ENCODE assay signal across 8 cellular contexts in the genomic region with DNA sequence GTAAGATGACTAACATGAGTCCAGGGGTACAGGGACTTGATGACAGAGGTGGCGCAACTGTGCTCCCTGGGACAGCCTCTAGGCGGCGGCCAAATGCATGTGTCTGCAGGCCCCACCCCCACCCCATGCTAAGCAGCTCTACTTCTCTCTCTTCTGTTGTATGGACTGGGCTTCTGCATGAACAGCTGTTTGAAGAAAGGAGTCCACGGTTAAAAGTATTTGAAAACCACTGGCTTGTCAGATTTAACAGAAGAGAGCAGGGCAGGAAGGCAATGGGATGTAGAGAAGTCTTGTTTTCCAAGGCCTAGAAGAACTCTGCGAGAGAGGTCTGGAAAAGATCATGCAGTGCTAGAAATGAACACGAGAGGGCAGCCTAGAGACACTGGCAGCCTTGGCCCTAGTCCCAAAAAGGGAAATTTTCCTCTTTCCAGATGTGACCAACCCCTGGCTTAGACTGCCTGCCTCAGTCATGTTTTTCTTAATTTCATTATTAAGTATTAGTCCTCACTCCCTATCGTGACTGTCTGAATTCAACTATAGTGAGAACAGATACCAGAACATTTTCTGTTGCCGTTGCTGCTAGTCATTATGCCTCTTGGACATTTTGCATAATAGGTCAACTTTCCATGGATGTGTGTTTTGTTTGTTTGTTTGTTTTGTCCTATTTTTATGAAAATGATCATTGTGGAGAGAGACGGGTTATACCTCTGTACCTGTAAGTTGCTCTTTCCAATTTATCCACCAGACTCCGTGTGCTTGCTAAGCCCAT.
DNase-seq lines count a peak whose midpoint lies in the region; ATAC-seq, FAIRE-seq and TF ChIP-seq lines count a peak whose summit lies in the region.

No MANE protein-coding gene starts in this region.

- H3K4me1 Mint-ChIP-seq in activated CD4-positive, alpha-beta memory T cell treated with anti-CD3 and anti-CD28 coated beads for 36 hours (ENCODE audit: low read depth), result peaks cover 49% of the 10 kb centered on the region
- peaks cover 46% of the 10 kb centered on the region for H3K4me1 Mint-ChIP-seq in endothelial cell (ENCODE audit: unreplicated experiment)
- H3K4me1 Mint-ChIP-seq in naive B cell, result no peaks in the 10 kb centered on the region

- no peak overlapping the region for H3K27ac Mint-ChIP-seq in activated CD4-positive, alpha-beta memory T cell treated with anti-CD3 and anti-CD28 coated beads for 36 hours
- H3K27ac Mint-ChIP-seq in endothelial cell (ENCODE audit: unreplicated experiment) (no peak overlapping the region), naive B cell (peak overlapping the region in 3 of 6 donors; percentile 5 to 84 (median 12))

- H3K36me3 ChIP-seq in suprapubic skin, result no peaks in the 10 kb centered on the region

- no peak overlapping the region for H3K4me3 ChIP-seq in A549
- H3K4me3 ChIP-seq in suprapubic skin, result no peak overlapping the region

- POLR2A ChIA-PET in A549 (lab: Yijun Ruan, JAX), result no interaction called here
- POLR2A ChIA-PET in activated CD4-positive, alpha-beta memory T cell treated with anti-CD3 and anti-CD28 coated beads for 36 hours (lab: Charles Lee), result no interaction called here

- 47% methylated on average over 10 of the region's 10 CpGs for WGBS in A549 (ENCODE audit: missing lambda C conversion rate)
- WGBS in suprapubic skin, result 61% methylated on average over 10 of the region's 10 CpGs

- no peak overlapping the region for H3K4me2 ChIP-seq in A549

- H3K27me3 Mint-ChIP-seq in activated CD4-positive, alpha-beta memory T cell treated with anti-CD3 and anti-CD28 coated beads for 36 hours, result no peaks in the 10 kb centered on the region
- H3K27me3 Mint-ChIP-seq in endothelial cell (ENCODE audit: unreplicated experiment) (no peaks in the 10 kb centered on the region), naive B cell (peaks cover 0 to 4% (median under 1%) of the 10 kb centered on the region in 3 donors)

- H3K27me3 ChIP-seq in suprapubic skin, result no peaks in the 10 kb centered on the region

- TF ChIP-seq POLR2A in A549 (IDR thresholded peaks at IDR 0.05; ENCODE audit: low read length), result no peak
- TF ChIP-seq POLR2A in GM12892 (IDR thresholded peaks at IDR 0.05; ENCODE audit: low read depth, low read length), result no peak
- no peak for TF ChIP-seq POLR2A in suprapubic skin (IDR thresholded peaks at IDR 0.05)

- no peaks in the 10 kb centered on the region for H3K9me3 ChIP-seq in A549
- H3K9me3 ChIP-seq in suprapubic skin, result no peaks in the 10 kb centered on the region

- H3K4me1 ChIP-seq in A549 (no peaks in the 10 kb centered on the region), suprapubic skin (peaks cover 18% of the 10 kb centered on the region)

- H3K36me3 Mint-ChIP-seq in activated CD4-positive, alpha-beta memory T cell treated with anti-CD3 and anti-CD28 coated beads for 36 hours, result no peaks in the 10 kb centered on the region
- no peaks in the 10 kb centered on the region for H3K36me3 Mint-ChIP-seq in endothelial cell (ENCODE audit: low read depth, unreplicated experiment)
- no peaks in the 10 kb centered on the region for H3K36me3 Mint-ChIP-seq in naive B cell

- TF ChIP-seq CTCF in A549 (IDR thresholded peaks at IDR 0.05), result peak; percentile 64
- peak; percentile 80 for TF ChIP-seq CTCF in endothelial cell (IDR thresholded peaks at IDR 0.05; ENCODE audit: unreplicated experiment)
- peak; percentile 18 to 94 for TF ChIP-seq CTCF in suprapubic skin (IDR thresholded peaks at IDR 0.05)

- FAIRE-seq in A549 (lab: Jason Lieb, UNC) (no peak), GM12892 (lab: Jason Lieb, UNC) (peak; percentile 40)

- ATAC-seq in A549, result peak; percentile 85 to 87
- ATAC-seq in HG03025 (IDR thresholded peaks at IDR 0.05; ENCODE audit: low FRiP score, unreplicated experiment), result peak; percentile 69
- ATAC-seq in naive B cell (ENCODE audit: low read depth in 2 of 2), result peak in 1 of 2 donors; percentile 41

- DNase-seq in A549 (ENCODE audit: low read depth in 1 of 2, low spot score in 1 of 2) (peak; percentile 38 to 57), GM12892 (ENCODE audit: insufficient read length) (peak; percentile 23), NCI-H748 treated with DMSO at 0.1 percent for 48 hours (lab: John Stamatoyannopoulos, UW) (peak; percentile 1), endothelial cell (ENCODE audit: low spot score) (peak; percentile 80), naive B cell (peak; percentile 18), suprapubic skin (ENCODE audit: low spot score in 2 of 2) (no peak)
- DNase-seq in activated CD4-positive, alpha-beta memory T cell treated with anti-CD3 and anti-CD28 coated beads for 36 hours, result peak; percentile 63

- H3K4me3 Mint-ChIP-seq in activated CD4-positive, alpha-beta memory T cell treated with anti-CD3 and anti-CD28 coated beads for 36 hours, result no peak overlapping the region
- H3K4me3 Mint-ChIP-seq in endothelial cell (ENCODE audit: unreplicated experiment) (no peak overlapping the region), naive B cell (no peak overlapping the region)

- CTCF ChIA-PET in A549 (lab: Yijun Ruan, JAX), result interaction anchor here (0.6 to 2.5 kb wide), 14 partner anchors 9 to 881 kb away, joined by 3 to 9 read pairs (median 3); no protein-coding TSS in a partner anchor
- CTCF ChIA-PET in activated CD4-positive, alpha-beta memory T cell treated with anti-CD3 and anti-CD28 coated beads for 36 hours (lab: Charles Lee), result interaction anchor here (0.6 to 3.7 kb wide), 23 partner anchors 8 to 934 kb away, joined by 3 to 16 read pairs (median 3); no protein-coding TSS in a partner anchor

- intact Hi-C loops in activated CD4-positive, alpha-beta memory T cell treated with anti-CD3 and anti-CD28 coated beads for 36 hours (cut with micrococcal nuclease), result loop anchor here (5.0 to 10.0 kb wide), 3 partner anchors 215 to 380 kb away; partner anchors contain the start of gene HIVEP2

- peak; percentile 64 to 69; a peak in 4 of 5 replicates for TF ChIP-seq RAD21 in A549 (conservative IDR thresholded peaks at IDR 0.05 in 1 of 2, IDR thresholded peaks at IDR 0.05 in 1 of 2)

- no peak for TF ChIP-seq EP300 in A549 (IDR thresholded peaks at IDR 0.05)
- TF ChIP-seq EP300 in suprapubic skin (IDR thresholded peaks at IDR 0.05), result no peak

- no peak overlapping the region for H3K27ac ChIP-seq in A549
- no peak overlapping the region for H3K27ac ChIP-seq in suprapubic skin

- no peaks in the 10 kb centered on the region for H3K9me3 Mint-ChIP-seq in activated CD4-positive, alpha-beta memory T cell treated with anti-CD3 and anti-CD28 coated beads for 36 hours
- H3K9me3 Mint-ChIP-seq in endothelial cell (ENCODE audit: unreplicated experiment) (no peaks in the 10 kb centered on the region), naive B cell (no peaks in the 10 kb centered on the region)

TF ChIP-seq in A549, 52 proteins besides CTCF, POLR2A, EP300 and RAD21:
- TF ChIP-seq SMC3 (IDR thresholded peaks at IDR 0.05), result peak; percentile 68
- no peak for TF ChIP-seq EHF (CRISPR knock-in tag; IDR thresholded peaks at IDR 0.05)

Comparison
In these comparisons a context has a peak if more than half of its experiments do, and no peak if none do; other contexts are left out.
1. DNase-seq: peak in A549 (2 of 2), GM12892 (single experiment), NCI-H748 treated with DMSO at 0.1 percent for 48 hours (single experiment), activated CD4-positive, alpha-beta memory T cell treated with anti-CD3 and anti-CD28 coated beads for 36 hours (single experiment), endothelial cell (single experiment) and naive B cell (single experiment); none in suprapubic skin (0 of 2).
2. Peak in every context shown above with its lines, with median percentiles within 50 percentile points of each other: CTCF ChIP-seq.